In the genomic region with DNA sequence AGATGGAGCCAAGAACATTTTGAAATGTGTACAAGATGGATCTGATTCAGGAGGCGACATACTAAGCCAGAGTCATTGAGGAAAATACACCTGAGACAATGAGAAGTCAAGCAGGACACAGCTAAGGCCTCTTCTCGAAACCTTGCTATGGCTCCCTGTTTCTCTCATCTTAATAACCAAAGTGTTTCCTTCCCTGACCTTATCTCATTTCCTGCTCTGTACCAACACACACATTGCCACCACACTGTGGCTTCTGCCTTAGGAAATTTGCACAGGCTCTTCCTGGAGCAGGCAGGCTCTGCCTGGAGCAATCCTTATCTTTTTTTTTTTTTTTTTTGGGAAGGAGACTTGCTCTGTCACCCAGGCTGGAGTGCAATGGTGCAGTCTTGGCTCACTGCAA, we compare ENCODE assay signal across 1 cellular context.
TF ChIP-seq lines count a peak whose summit lies in the region.

No MANE protein-coding gene starts in this region.

TF ChIP-seq in SK-N-SH, 30 proteins besides CTCF, POLR2A, EP300 and RAD21 (continued from another document):
- TF ChIP-seq, protein P1, sequence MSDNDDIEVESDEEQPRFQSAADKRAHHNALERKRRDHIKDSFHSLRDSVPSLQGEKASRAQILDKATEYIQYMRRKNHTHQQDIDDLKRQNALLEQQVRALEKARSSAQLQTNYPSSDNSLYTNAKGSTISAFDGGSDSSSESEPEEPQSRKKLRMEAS (IDR thresholded peaks at IDR 0.05; ENCODE audit: low read depth), result no peak
- TF ChIP-seq MEF2A (IDR thresholded peaks at IDR 0.05; ENCODE audit: borderline replicate concordance, low read depth) (no peak), SMC3 (IDR thresholded peaks at IDR 0.05; ENCODE audit: low read depth, low read length) (no peak), EZH2phosphoT487 (IDR thresholded peaks at IDR 0.05; ENCODE audit: borderline replicate concordance, low read depth) (no peak), RCOR1 (IDR thresholded peaks at IDR 0.05; ENCODE audit: low read length) (no peak), POLR2AphosphoS5 (IDR thresholded peaks at IDR 0.05; ENCODE audit: low read depth, low read length) (no peak), YY1 (IDR thresholded peaks at IDR 0.05; ENCODE audit: low read depth) (no peak), TCF12 (IDR thresholded peaks at IDR 0.05) (no peak), NRF1 (IDR thresholded peaks at IDR 0.05; ENCODE audit: low read depth, low read length) (no peak)
- TF ChIP-seq, protein P2, sequence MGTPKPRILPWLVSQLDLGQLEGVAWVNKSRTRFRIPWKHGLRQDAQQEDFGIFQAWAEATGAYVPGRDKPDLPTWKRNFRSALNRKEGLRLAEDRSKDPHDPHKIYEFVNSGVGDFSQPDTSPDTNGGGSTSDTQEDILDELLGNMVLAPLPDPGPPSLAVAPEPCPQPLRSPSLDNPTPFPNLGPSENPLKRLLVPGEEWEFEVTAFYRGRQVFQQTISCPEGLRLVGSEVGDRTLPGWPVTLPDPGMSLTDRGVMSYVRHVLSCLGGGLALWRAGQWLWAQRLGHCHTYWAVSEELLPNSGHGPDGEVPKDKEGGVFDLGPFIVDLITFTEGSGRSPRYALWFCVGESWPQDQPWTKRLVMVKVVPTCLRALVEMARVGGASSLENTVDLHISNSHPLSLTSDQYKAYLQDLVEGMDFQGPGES (IDR thresholded peaks at IDR 0.05; ENCODE audit: low read depth, low read length), result no peak
- TF ChIP-seq, protein P3, sequence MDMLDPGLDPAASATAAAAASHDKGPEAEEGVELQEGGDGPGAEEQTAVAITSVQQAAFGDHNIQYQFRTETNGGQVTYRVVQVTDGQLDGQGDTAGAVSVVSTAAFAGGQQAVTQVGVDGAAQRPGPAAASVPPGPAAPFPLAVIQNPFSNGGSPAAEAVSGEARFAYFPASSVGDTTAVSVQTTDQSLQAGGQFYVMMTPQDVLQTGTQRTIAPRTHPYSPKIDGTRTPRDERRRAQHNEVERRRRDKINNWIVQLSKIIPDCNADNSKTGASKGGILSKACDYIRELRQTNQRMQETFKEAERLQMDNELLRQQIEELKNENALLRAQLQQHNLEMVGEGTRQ (IDR thresholded peaks at IDR 0.05; ENCODE audit: borderline replicate concordance, low read depth, low read length), result no peak
